In the genomic region with DNA sequence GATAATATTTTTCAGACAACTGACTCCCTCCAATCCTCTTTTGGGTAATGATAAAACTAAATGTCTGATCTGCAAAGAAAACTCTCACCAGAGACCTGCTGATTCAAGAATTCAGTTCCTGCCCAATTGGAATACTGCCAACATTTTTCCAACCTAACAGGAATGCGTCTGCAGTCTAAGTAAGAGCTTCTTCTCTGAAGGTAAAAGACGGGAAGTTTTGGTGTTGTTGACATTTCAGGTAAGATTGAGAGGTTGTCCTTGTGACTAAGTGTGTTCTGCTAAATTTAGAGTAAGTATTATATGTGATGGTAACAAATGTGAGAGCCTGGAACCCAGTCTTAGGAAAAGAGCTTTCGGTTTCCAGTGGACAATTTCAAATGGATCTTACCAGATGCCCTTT, we compare ENCODE assay signal across 12 cellular contexts. TPM values are rescaled to one million over a fixed set of nuclear protein-coding genes. Genes with fewer than 3 reads are reported as not detected.
DNase-seq lines count a peak whose midpoint lies in the region; ATAC-seq and TF ChIP-seq lines count a peak whose summit lies in the region.
"Had no signal": no experiment of that assay in that cellular context is flagged by ENCODE, and none has a peak within 500 bp of the region (broad histone marks: within the 10 kb centered on the region; RNA-seq: fewer than 3 reads in every experiment).

No MANE protein-coding gene starts in this region.

- peak overlapping the region; percentile 33 for H3K27ac ChIP-seq in cardiac muscle cell
- H3K27ac ChIP-seq in right cardiac atrium (ENCODE audit: low read length) = no peak overlapping the region
- no peak overlapping the region for H3K27ac ChIP-seq in brain microvascular endothelial cell
- H3K27ac ChIP-seq: BLaER1, PC-9 had no signal

- 51% methylated on average over 3 of the region's 3 CpGs for WGBS in right cardiac atrium

- ATAC-seq in right cardiac atrium (no peak), HG03280 (IDR thresholded peaks at IDR 0.05; ENCODE audit: unreplicated experiment) (no peak)

- H3K9me3 ChIP-seq in cardiac muscle cell (ENCODE audit: low read depth) (no peaks in the 10 kb centered on the region), right cardiac atrium (ENCODE audit: control insufficient read depth, low read length) (no peaks in the 10 kb centered on the region)
- H3K9me3 ChIP-seq: BLaER1 had no signal

- DNase-seq in cardiac muscle cell (ENCODE audit: low read depth in 1 of 2, low spot score in 1 of 2) = peak; percentile 70 to 81
- DNase-seq in right cardiac atrium = no peak
- DNase-seq in brain microvascular endothelial cell = peak; percentile 55
- DNase-seq in kidney tubule cell (ENCODE audit: low spot score) = peak; percentile 95
- DNase-seq in NOMO-1 (lab: John Stamatoyannopoulos, UW; ENCODE audit: unreplicated experiment in 2 of 2) = no peak
- no peak for DNase-seq in HuH-7 (ENCODE audit: low spot score)
- DNase-seq in cerebellar nuclear complex (lab: John Stamatoyannopoulos, UW) = no peak
- DNase-seq: aorta, NCI-H1092 had no signal

- TF ChIP-seq CTCF in cardiac muscle cell (IDR thresholded peaks at IDR 0.05; ENCODE audit: low read depth, low read length) = no peak
- no peak for TF ChIP-seq CTCF in brain microvascular endothelial cell (IDR thresholded peaks at IDR 0.05; ENCODE audit: low read depth, low read length, missing control alignments)

- in situ Hi-C loops in brain microvascular endothelial cell (cut with HindIII; ENCODE audit: low pct_ligation_motif_present, low sequenced_read_pairs) = no loop called here

- intact Hi-C loops in right cardiac atrium (cut with DNase I) = no loop called here

- H3K4me3 ChIP-seq in cardiac muscle cell = no peak overlapping the region
- no peak overlapping the region for H3K4me3 ChIP-seq in right cardiac atrium (ENCODE audit: low read length)
- H3K4me3 ChIP-seq in brain microvascular endothelial cell (ENCODE audit: low read depth, low read length) = no peak overlapping the region
- H3K4me3 ChIP-seq: BLaER1, PC-9 had no signal

- H3K36me3 ChIP-seq in cardiac muscle cell = no peaks in the 10 kb centered on the region
- H3K36me3 ChIP-seq in brain microvascular endothelial cell (replicated peaks) = no peaks in the 10 kb centered on the region
- H3K36me3 ChIP-seq: BLaER1 had no signal

- peaks cover 12% of the 10 kb centered on the region for H3K4me1 ChIP-seq in cardiac muscle cell (ENCODE audit: low read depth)
- no peaks in the 10 kb centered on the region for H3K4me1 ChIP-seq in right cardiac atrium (ENCODE audit: control insufficient read depth, insufficient read depth, low read length)
- H3K4me1 ChIP-seq: BLaER1 had no signal

- no peaks in the 10 kb centered on the region for H3K27me3 ChIP-seq in cardiac muscle cell
- no peaks in the 10 kb centered on the region for H3K27me3 ChIP-seq in right cardiac atrium (ENCODE audit: control insufficient read depth, insufficient read depth)
- no peaks in the 10 kb centered on the region for H3K27me3 ChIP-seq in brain microvascular endothelial cell (replicated peaks)
- H3K27me3 ChIP-seq: BLaER1 had no signal

RNA-seq across cellular contexts. Expression of a gene that starts 17.6 kb away (rescaled TPM):
- total RNA-seq in cardiac muscle cell = 4.4 and 4.8 TPM in 2 replicates
- 6.6 and 6.9 TPM in 2 replicates for polyA plus RNA-seq in cardiac muscle cell
- 10 to 100 TPM; 12.2 to 16.7 (median 16.3) TPM for total RNA-seq in right cardiac atrium
- 9.2 TPM for polyA plus RNA-seq in right cardiac atrium

RNA-seq across cellular contexts. Expression of a gene that starts 39.6 kb away (rescaled TPM):
- total RNA-seq in cardiac muscle cell (22.7 and 23.9 TPM in 2 replicates), right cardiac atrium (10 to 100 TPM; 12.6 to 41.2 (median 29.0) TPM)
- polyA plus RNA-seq in cardiac muscle cell (24.4 and 32.8 TPM in 2 replicates), right cardiac atrium (35.9 TPM)

RNA-seq across cellular contexts. Expression of a gene that starts 54.1 kb away (rescaled TPM):
- total RNA-seq in cardiac muscle cell (not detected in 2 replicates), right cardiac atrium (not detected)
- polyA plus RNA-seq in cardiac muscle cell (0.31 and 0.99 TPM in 2 replicates), right cardiac atrium (not detected)
- total RNA-seq: PC-9 had no signal
- polyA plus RNA-seq: aorta had no signal

Comparison
In these comparisons a context has a peak if more than half of its experiments do, and no peak if none do; other contexts are left out.
1. DNase-seq: peak in cardiac muscle cell (2 of 2), brain microvascular endothelial cell (single experiment) and kidney tubule cell (single experiment); none in right cardiac atrium (0 of 3), NOMO-1 (0 of 2), HuH-7 (single experiment) and cerebellar nuclear complex (0 of 2).